In the genomic region with DNA sequence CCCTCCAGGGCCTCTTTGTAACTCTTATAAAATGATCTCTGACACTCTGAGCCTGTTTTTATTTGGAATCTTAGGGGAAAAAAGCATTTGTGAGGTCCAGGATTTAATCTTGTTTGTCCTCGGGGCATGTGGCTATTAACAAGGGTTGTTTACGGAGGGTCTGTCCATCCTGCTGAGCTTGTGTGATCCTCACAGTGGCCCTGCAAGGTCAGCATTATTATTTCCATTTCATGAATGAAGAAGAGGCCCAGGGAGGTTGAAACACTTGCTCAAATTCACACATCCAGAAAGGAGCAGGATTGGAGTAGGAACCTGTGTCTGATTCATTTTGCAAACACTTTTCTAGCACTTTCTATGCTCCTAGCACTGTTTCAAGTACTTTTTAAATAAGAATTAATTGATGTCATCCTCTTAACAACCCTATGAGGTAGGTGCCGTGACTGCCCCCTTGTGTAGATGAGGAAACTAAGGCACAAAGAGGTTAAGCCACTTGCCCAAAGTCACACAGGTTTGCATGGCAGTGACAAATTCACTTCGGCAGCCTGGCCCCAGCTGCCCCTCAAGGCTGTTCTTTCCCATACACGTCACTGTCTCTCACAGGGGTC, we compare ENCODE assay signal across 1 cellular context.
TF ChIP-seq lines count a peak whose summit lies in the region.

No MANE protein-coding gene starts in this region.

TF ChIP-seq in SK-N-SH, 30 proteins besides CTCF, POLR2A, EP300 and RAD21 (continued from another document):
- TF ChIP-seq, protein P1, sequence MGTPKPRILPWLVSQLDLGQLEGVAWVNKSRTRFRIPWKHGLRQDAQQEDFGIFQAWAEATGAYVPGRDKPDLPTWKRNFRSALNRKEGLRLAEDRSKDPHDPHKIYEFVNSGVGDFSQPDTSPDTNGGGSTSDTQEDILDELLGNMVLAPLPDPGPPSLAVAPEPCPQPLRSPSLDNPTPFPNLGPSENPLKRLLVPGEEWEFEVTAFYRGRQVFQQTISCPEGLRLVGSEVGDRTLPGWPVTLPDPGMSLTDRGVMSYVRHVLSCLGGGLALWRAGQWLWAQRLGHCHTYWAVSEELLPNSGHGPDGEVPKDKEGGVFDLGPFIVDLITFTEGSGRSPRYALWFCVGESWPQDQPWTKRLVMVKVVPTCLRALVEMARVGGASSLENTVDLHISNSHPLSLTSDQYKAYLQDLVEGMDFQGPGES (IDR thresholded peaks at IDR 0.05; ENCODE audit: low read depth, low read length) = no peak
- TF ChIP-seq SIN3A (IDR thresholded peaks at IDR 0.05; ENCODE audit: borderline replicate concordance, low read depth, low read length) = no peak
- TF ChIP-seq TEAD4 (IDR thresholded peaks at IDR 0.05; ENCODE audit: borderline replicate concordance, insufficient read depth) = no peak
- TF ChIP-seq MXI1 (IDR thresholded peaks at IDR 0.05; ENCODE audit: low read depth, low read length) = no peak
- TF ChIP-seq RFX5 (IDR thresholded peaks at IDR 0.05; ENCODE audit: low read length) = no peak
- no peak for TF ChIP-seq NFIC (IDR thresholded peaks at IDR 0.05; ENCODE audit: borderline replicate concordance)
- TF ChIP-seq NRF1 (IDR thresholded peaks at IDR 0.05; ENCODE audit: low read depth, low read length) = no peak
- TF ChIP-seq RXRA (IDR thresholded peaks at IDR 0.05; ENCODE audit: borderline replicate concordance, low read depth) = no peak
